16 cellular contexts compared by ENCODE assay signal in genomic region chr1:20291621-20292020, GRCh38. TPM values are rescaled to one million over a fixed set of nuclear protein-coding genes. Genes with fewer than 3 reads are reported as not detected.
DNase-seq lines count a peak whose midpoint lies in the region; ATAC-seq, FAIRE-seq and TF ChIP-seq lines count a peak whose summit lies in the region.
"Had no signal": no experiment of that assay in that cellular context is flagged by ENCODE, and none has a peak within 500 bp of the region (broad histone marks: within the 10 kb centered on the region; RNA-seq: fewer than 3 reads in every experiment).

No MANE protein-coding gene starts in this region.

- no peaks in the 10 kb centered on the region for H3K9me3 ChIP-seq in CD4-positive, alpha-beta memory T cell (ENCODE audit: control insufficient read depth in 1 of 2, low read length in 2 of 2)
- no peaks in the 10 kb centered on the region for H3K9me3 ChIP-seq in astrocyte (ENCODE audit: insufficient read depth, low read depth, low read length)
- H3K9me3 ChIP-seq in naive thymus-derived CD4-positive, alpha-beta T cell (ENCODE audit: control insufficient read depth in 2 of 3, low read length in 3 of 3): no peaks in the 10 kb centered on the region
- H3K9me3 ChIP-seq: pancreas, upper lobe of right lung had no signal

- peaks cover 21 to 51% of the 10 kb centered on the region in 2 donors for H3K27me3 Mint-ChIP-seq in CD4-positive, alpha-beta memory T cell
- peaks cover 78% of the 10 kb centered on the region for H3K27me3 Mint-ChIP-seq in astrocyte (ENCODE audit: low read depth, unreplicated experiment)
- H3K27me3 Mint-ChIP-seq in naive thymus-derived CD4-positive, alpha-beta T cell: peaks cover 37 to 60% (median 42%) of the 10 kb centered on the region in 5 donors
- peaks cover 52% of the 10 kb centered on the region for H3K27me3 Mint-ChIP-seq in progenitor cell of endocrine pancreas

- no peak overlapping the region for H3K4me3 ChIP-seq in CD4-positive, alpha-beta memory T cell (ENCODE audit: low read length in 2 of 2)
- peak overlapping the region; percentile 30 for H3K4me3 ChIP-seq in H7 (ENCODE audit: insufficient read depth, low read depth, low read length)
- no peak overlapping the region for H3K4me3 ChIP-seq in astrocyte (ENCODE audit: insufficient read depth, low read depth, low read length)
- H3K4me3 ChIP-seq in naive thymus-derived CD4-positive, alpha-beta T cell (ENCODE audit: low read length): peak overlapping the region; percentile 24
- H3K4me3 ChIP-seq: pancreas, upper lobe of right lung had no signal

- peaks cover 19% of the 10 kb centered on the region for H3K27me3 ChIP-seq in CD4-positive, alpha-beta memory T cell (ENCODE audit: insufficient read depth, low read length)
- H3K27me3 ChIP-seq in H7 (ENCODE audit: control insufficient read depth, insufficient read depth, low read length): peaks cover 18% of the 10 kb centered on the region
- peaks cover 47% of the 10 kb centered on the region for H3K27me3 ChIP-seq in astrocyte (ENCODE audit: insufficient read depth, low read length)
- H3K27me3 ChIP-seq in naive thymus-derived CD4-positive, alpha-beta T cell (ENCODE audit: control insufficient read depth in 2 of 2, insufficient read depth in 2 of 2, low read length in 2 of 2): no peaks in the 10 kb centered on the region
- H3K27me3 ChIP-seq: pancreas had no signal

- peak overlapping the region in 7 of 8 donors; percentile 22 to 64 (median 50) for H3K4me3 Mint-ChIP-seq in CD4-positive, alpha-beta memory T cell
- no peak overlapping the region for H3K4me3 Mint-ChIP-seq in astrocyte (ENCODE audit: unreplicated experiment)
- H3K4me3 Mint-ChIP-seq in naive thymus-derived CD4-positive, alpha-beta T cell: peak overlapping the region; percentile 12 to 82 (median 55)
- H3K4me3 Mint-ChIP-seq in progenitor cell of endocrine pancreas (ENCODE audit: low read depth): no peak overlapping the region

- peak overlapping the region; percentile 53 for H3K4me2 ChIP-seq in astrocyte (ENCODE audit: low read length)
- H3K4me2 ChIP-seq: KMS-11 had no signal

- no peaks in the 10 kb centered on the region for H3K36me3 ChIP-seq in CD4-positive, alpha-beta memory T cell (ENCODE audit: insufficient read depth, low read length)
- no peaks in the 10 kb centered on the region for H3K36me3 ChIP-seq in H7 (replicated peaks; ENCODE audit: control insufficient read depth, insufficient read depth, low read length)
- no peaks in the 10 kb centered on the region for H3K36me3 ChIP-seq in astrocyte (ENCODE audit: insufficient read depth, low read length)
- no peaks in the 10 kb centered on the region for H3K36me3 ChIP-seq in naive thymus-derived CD4-positive, alpha-beta T cell (ENCODE audit: control insufficient read depth in 2 of 3, insufficient read depth in 3 of 3, low read length in 3 of 3)
- H3K36me3 ChIP-seq: brain microvascular endothelial cell, pancreas, upper lobe of right lung had no signal

- POLR2A ChIA-PET in CD4-positive, alpha-beta memory T cell (lab: Charles Lee; ENCODE audit: partially characterized antibody): no interaction called here
- POLR2A ChIA-PET in naive thymus-derived CD4-positive, alpha-beta T cell (lab: Charles Lee): no interaction called here

- TF ChIP-seq CTCF in astrocyte (IDR thresholded peaks at IDR 0.05; ENCODE audit: insufficient read depth, low read depth, low read length): no peak
- no peak for TF ChIP-seq CTCF in progenitor cell of endocrine pancreas (IDR thresholded peaks at IDR 0.05; ENCODE audit: unreplicated experiment)

- H3K79me2 ChIP-seq in astrocyte (ENCODE audit: insufficient read depth, low read length): no peaks in the 10 kb centered on the region

- H3K9ac ChIP-seq in astrocyte (ENCODE audit: low read length): no peak overlapping the region
- H3K9ac ChIP-seq: KMS-11 had no signal

- peaks cover 0 to 5% (median 0%) of the 10 kb centered on the region in 8 donors for H3K9me3 Mint-ChIP-seq in CD4-positive, alpha-beta memory T cell
- H3K9me3 Mint-ChIP-seq in astrocyte (ENCODE audit: unreplicated experiment) (peaks cover 5% of the 10 kb centered on the region), progenitor cell of endocrine pancreas (ENCODE audit: low read depth) (no peaks in the 10 kb centered on the region)
- H3K9me3 Mint-ChIP-seq in naive thymus-derived CD4-positive, alpha-beta T cell: peaks cover 0 to 2% (median 0%) of the 10 kb centered on the region in 11 donors

- peak overlapping the region; percentile 41 for H2AFZ ChIP-seq in astrocyte (ENCODE audit: low read depth, low read length)

- no peaks in the 10 kb centered on the region for H3K36me3 Mint-ChIP-seq in CD4-positive, alpha-beta memory T cell
- H3K36me3 Mint-ChIP-seq in astrocyte (ENCODE audit: low read depth, unreplicated experiment) (peaks cover 1% of the 10 kb centered on the region), progenitor cell of endocrine pancreas (ENCODE audit: insufficient read depth) (no peaks in the 10 kb centered on the region)
- H3K36me3 Mint-ChIP-seq in naive thymus-derived CD4-positive, alpha-beta T cell: peaks cover 0 to 5% (median 0%) of the 10 kb centered on the region in 5 donors

- intact Hi-C loops in CD4-positive, alpha-beta memory T cell (cut with micrococcal nuclease): no loop called here
- intact Hi-C loops in naive thymus-derived CD4-positive, alpha-beta T cell (cut with micrococcal nuclease): no loop called here

- H3K27ac Mint-ChIP-seq in CD4-positive, alpha-beta memory T cell: no peak overlapping the region
- H3K27ac Mint-ChIP-seq in astrocyte (ENCODE audit: unreplicated experiment) (no peak overlapping the region), progenitor cell of endocrine pancreas (no peak overlapping the region)
- H3K27ac Mint-ChIP-seq in naive thymus-derived CD4-positive, alpha-beta T cell: no peak overlapping the region

- H4K20me1 ChIP-seq in astrocyte (ENCODE audit: insufficient read depth, low read length): no peaks in the 10 kb centered on the region

- CTCF ChIA-PET in CD4-positive, alpha-beta memory T cell (lab: Charles Lee; ENCODE audit: partially characterized antibody): no interaction called here
- CTCF ChIA-PET in naive thymus-derived CD4-positive, alpha-beta T cell (lab: Charles Lee): interaction anchor here (0.5 kb wide), 1 partner anchor 139 kb away, joined by 6 read pairs; no protein-coding TSS in a partner anchor

- peaks cover 9 to 18% (median 13%) of the 10 kb centered on the region in 4 donors for H3K4me1 Mint-ChIP-seq in CD4-positive, alpha-beta memory T cell
- H3K4me1 Mint-ChIP-seq in astrocyte (ENCODE audit: low read depth, unreplicated experiment): peaks cover 7% of the 10 kb centered on the region
- H3K4me1 Mint-ChIP-seq in naive thymus-derived CD4-positive, alpha-beta T cell: peaks cover 7 to 18% (median 16%) of the 10 kb centered on the region in 7 donors
- H3K4me1 Mint-ChIP-seq in progenitor cell of endocrine pancreas (ENCODE audit: low read depth): peaks cover 14% of the 10 kb centered on the region

- FAIRE-seq in astrocyte (lab: Jason Lieb, UNC): no peak
- FAIRE-seq: islet of Langerhans, pancreas had no signal

- no peaks in the 10 kb centered on the region for H3K4me1 ChIP-seq in CD4-positive, alpha-beta memory T cell (ENCODE audit: insufficient read depth, low read length)
- H3K4me1 ChIP-seq in astrocyte (ENCODE audit: insufficient read depth, low read length): no peaks in the 10 kb centered on the region
- H3K4me1 ChIP-seq in naive thymus-derived CD4-positive, alpha-beta T cell (ENCODE audit: control insufficient read depth in 2 of 2, insufficient read depth in 2 of 2, low read length in 2 of 2): peaks cover 0 to 4% of the 10 kb centered on the region in 2 donors
- H3K4me1 ChIP-seq: pancreas, upper lobe of right lung had no signal

- DNase-seq in CD4-positive, alpha-beta memory T cell: peak in 1 of 5 donors; percentile 5
- peak; percentile 71 for DNase-seq in H7
- no peak for DNase-seq in astrocyte (ENCODE audit: low read depth)
- peak in 4 of 9 donors; percentile 4 to 8 (median 5) for DNase-seq in naive thymus-derived CD4-positive, alpha-beta T cell
- DNase-seq in RKO (ENCODE audit: low spot score): no peak
- DNase-seq in progenitor cell of endocrine pancreas (ENCODE audit: low spot score, unreplicated experiment): no peak
- DNase-seq: brain microvascular endothelial cell, pancreas, upper lobe of right lung had no signal

- H3K27ac ChIP-seq in CD4-positive, alpha-beta memory T cell (ENCODE audit: low read depth, low read length): no peak overlapping the region
- no peak overlapping the region for H3K27ac ChIP-seq in astrocyte (ENCODE audit: low read depth, low read length)
- no peak overlapping the region for H3K27ac ChIP-seq in naive thymus-derived CD4-positive, alpha-beta T cell (ENCODE audit: low read depth, low read length)
- H3K27ac ChIP-seq: brain microvascular endothelial cell, KMS-11, pancreas, upper lobe of right lung had no signal

- peak; percentile 31 for ATAC-seq in naive thymus-derived CD4-positive, alpha-beta T cell
- ATAC-seq in HG03354 (IDR thresholded peaks at IDR 0.05; ENCODE audit: poor library complexity, severe bottlenecking, unreplicated experiment) (no peak), HG02588 (IDR thresholded peaks at IDR 0.05; ENCODE audit: unreplicated experiment) (no peak)
- ATAC-seq: esophagus mucosa had no signal

RNA-seq across cellular contexts. Expression of gene VWA5B1, which starts 0.9 kb away (rescaled TPM):
- total RNA-seq in CD4-positive, alpha-beta memory T cell: under 1 TPM in 1 of 2 experiments, not detected in 1; 0.17 TPM
- polyA plus RNA-seq in CD4-positive, alpha-beta memory T cell: under 1 TPM in 1 of 2 donors, not detected in 1; 0.11 TPM
- 0.10 and 0.26 TPM in 2 replicates for total RNA-seq in H7 (2014; rRNA removed; shearing (Covaris generic))
- not detected in 2 replicates for total RNA-seq in astrocyte
- total RNA-seq in naive thymus-derived CD4-positive, alpha-beta T cell: under 1 TPM in 3 of 5 experiments, not detected in 2; 0.05 to 0.19 (median 0.08) TPM
- under 1 TPM; 0.08 to 0.46 TPM for polyA plus RNA-seq in naive thymus-derived CD4-positive, alpha-beta T cell
- 0.19 and 0.24 TPM in 2 replicates for total RNA-seq in progenitor cell of endocrine pancreas
- total RNA-seq: Daoy, esophagus mucosa, SK-MEL-5 had no signal

Comparison
In these comparisons a context has a peak if more than half of its experiments do, and no peak if none do; other contexts are left out.
1. H3K4me3 ChIP-seq: peak in H7 (single experiment) and naive thymus-derived CD4-positive, alpha-beta T cell (single experiment); none in CD4-positive, alpha-beta memory T cell (0 of 2) and astrocyte (single experiment).
2. H3K4me3 Mint-ChIP-seq: peak in CD4-positive, alpha-beta memory T cell (7 of 8) and naive thymus-derived CD4-positive, alpha-beta T cell (10 of 10); none in astrocyte (single experiment) and progenitor cell of endocrine pancreas (single experiment).